8 cellular contexts compared by ENCODE assay signal in genomic region chr12:26125451-26126339, GRCh38. TPM values are rescaled to one million over a fixed set of nuclear protein-coding genes. Genes with fewer than 3 reads are reported as not detected.
A peak's percentile ranks its signal among the peaks of the same experiment; 100 is the strongest.
DNase-seq lines count a peak whose midpoint lies in the region; ATAC-seq and TF ChIP-seq lines count a peak whose summit lies in the region.

No MANE protein-coding gene starts in this region.

- peaks cover 55% of the 10 kb centered on the region for H3K27me3 ChIP-seq in HAP-1 (ENCODE audit: low read depth)
- peaks cover 5% of the 10 kb centered on the region for H3K27me3 ChIP-seq in endocrine pancreas (ENCODE audit: control insufficient read depth, insufficient read depth, low read length)
- peaks cover 8% of the 10 kb centered on the region for H3K27me3 ChIP-seq in lung (ENCODE audit: control insufficient read depth, insufficient read depth)

- no peaks in the 10 kb centered on the region for H3K36me3 Mint-ChIP-seq in stimulated activated memory B cell treated with anti-CD40 and anti-IgM and Interleukin-4, amounts not matched to agents 10 μg/mL and 1 μg/mL and 100 μg/mL, for 72 hours

- H3K4me1 ChIP-seq in HAP-1 (peaks cover 9% of the 10 kb centered on the region), endocrine pancreas (ENCODE audit: control insufficient read depth, insufficient read depth, low read length) (no peaks in the 10 kb centered on the region), lung (ENCODE audit: control insufficient read depth in 2 of 2, insufficient read depth in 2 of 2, low read length in 2 of 2) (peaks cover 2 to 12% of the 10 kb centered on the region in 2 donors)

- WGBS in lung, 2 donors = 0 to 1% methylated on average over 63 to 65 of the region's 65 CpGs

- H3K4me3 ChIP-seq in GM08714 (ENCODE audit: low read length) (peak overlapping the region; percentile 68), HAP-1 (peak overlapping the region; percentile 42), NB4 (ENCODE audit: low read depth, low read length) (peak overlapping the region; percentile 68), endocrine pancreas (ENCODE audit: control insufficient read depth, insufficient read depth, low read length) (peak overlapping the region; percentile 78), lung (peak overlapping the region; percentile 45)

- H3K36me3 ChIP-seq in HAP-1 (replicated peaks) (no peaks in the 10 kb centered on the region), endocrine pancreas (ENCODE audit: control insufficient read depth, insufficient read depth, low read length) (peaks cover 3% of the 10 kb centered on the region), lung (ENCODE audit: control insufficient read depth in 2 of 2, insufficient read depth in 2 of 2, low read length in 2 of 2) (no peaks in the 10 kb centered on the region)

- peak overlapping the region; percentile 98 for H3K4me3 Mint-ChIP-seq in stimulated activated memory B cell treated with anti-CD40 and anti-IgM and Interleukin-4, amounts not matched to agents 10 μg/mL and 1 μg/mL and 100 μg/mL, for 72 hours

- no peak for TF ChIP-seq CTCF in NB4 (IDR thresholded peaks at IDR 0.05; ENCODE audit: low read depth, low read length)
- no peak for TF ChIP-seq CTCF in lung (IDR thresholded peaks at IDR 0.05; ENCODE audit: control extremely low read depth, extremely low read depth)

- peak; percentile 76 for ATAC-seq in lung (ENCODE audit: insufficient read depth, low FRiP score)
- ATAC-seq in stimulated activated memory B cell treated with anti-CD40 and anti-IgM and Interleukin-4, amounts not matched to agents 10 μg/mL and 1 μg/mL and 100 μg/mL, for 72 hours = peak; percentile 70
- ATAC-seq in HG02973 (IDR thresholded peaks at IDR 0.05; ENCODE audit: unreplicated experiment) = no peak

- H3K27ac ChIP-seq in lung (ENCODE audit: low read depth in 1 of 2, low read length in 1 of 2) = peak overlapping the region; percentile 88 to 100

- H3K4me1 Mint-ChIP-seq in stimulated activated memory B cell treated with anti-CD40 and anti-IgM and Interleukin-4, amounts not matched to agents 10 μg/mL and 1 μg/mL and 100 μg/mL, for 72 hours = peaks cover 58% of the 10 kb centered on the region

- H3K9me3 Mint-ChIP-seq in stimulated activated memory B cell treated with anti-CD40 and anti-IgM and Interleukin-4, amounts not matched to agents 10 μg/mL and 1 μg/mL and 100 μg/mL, for 72 hours = no peaks in the 10 kb centered on the region

- in situ Hi-C loops in HAP-1 (cut with MboI; ENCODE audit: low sequenced_read_pairs) = no loop called here

- DNase-seq in HAP-1 (ENCODE audit: low spot score in 2 of 2) = peak; percentile 63 to 76
- DNase-seq in NB4 (ENCODE audit: low read depth) = peak; percentile 88
- peak; percentile 37 for DNase-seq in activated CD4-positive, CD25-positive, alpha-beta regulatory T cell treated with anti-CD3 and anti-CD28 coated beads, Interleukin-2, amount 50 U/mL, for 72 hours
- DNase-seq in lung (ENCODE audit: low spot score) = peak; percentile 78

- no peak for TF ChIP-seq POLR2A in NB4 (IDR thresholded peaks at IDR 0.05; ENCODE audit: extremely low read depth, insufficient read length)

- no peaks in the 10 kb centered on the region for H3K9me3 ChIP-seq in HAP-1
- no peaks in the 10 kb centered on the region for H3K9me3 ChIP-seq in endocrine pancreas (ENCODE audit: control insufficient read depth, low read length)
- no peaks in the 10 kb centered on the region for H3K9me3 ChIP-seq in lung (ENCODE audit: control insufficient read depth in 2 of 2, insufficient read depth in 1 of 2, low read length in 1 of 2)

- H3K27me3 Mint-ChIP-seq in stimulated activated memory B cell treated with anti-CD40 and anti-IgM and Interleukin-4, amounts not matched to agents 10 μg/mL and 1 μg/mL and 100 μg/mL, for 72 hours = no peaks in the 10 kb centered on the region

- peak overlapping the region; percentile 84 for H3K9ac ChIP-seq in endocrine pancreas (ENCODE audit: control insufficient read depth, insufficient read depth, low read length)

- H3K27ac Mint-ChIP-seq in stimulated activated memory B cell treated with anti-CD40 and anti-IgM and Interleukin-4, amounts not matched to agents 10 μg/mL and 1 μg/mL and 100 μg/mL, for 72 hours = peak overlapping the region; percentile 89

RNA-seq across cellular contexts. Expression of gene BHLHE41, which starts 0.9 kb away (rescaled TPM):
- total RNA-seq in lung = 10 to 100 TPM in 1 of 2 donors, 1 to 10 TPM in 1; 1.7 to 39.0 TPM
- polyA plus RNA-seq in lung = 10 to 100 TPM in 1 of 2 donors, 1 to 10 TPM in 1; 2.7 to 10.7 TPM

Comparison
In these comparisons a context has a peak if more than half of its experiments do, and no peak if none do; other contexts are left out.
1. DNase-seq: peak in every context shown above with its lines; median percentile 88 in NB4; 78 in lung; 70 in HAP-1; 37 in activated CD4-positive, CD25-positive, alpha-beta regulatory T cell treated with anti-CD3 and anti-CD28 coated beads, Interleukin-2, amount 50 U/mL, for 72 hours.